9 cellular contexts compared by ENCODE assay signal in genomic region chr6:116557863-116558262, GRCh38. TPM values are rescaled to one million over a fixed set of nuclear protein-coding genes. Genes with fewer than 3 reads are reported as not detected.
DNase-seq lines count a peak whose midpoint lies in the region; ATAC-seq and TF ChIP-seq lines count a peak whose summit lies in the region.
"Had no signal": no experiment of that assay in that cellular context is flagged by ENCODE, and none has a peak within 500 bp of the region (broad histone marks: within the 10 kb centered on the region; RNA-seq: fewer than 3 reads in every experiment).

No MANE protein-coding gene starts in this region.

- peak; percentile 88 for DNase-seq in AG04450 (ENCODE audit: low read depth, low spot score)
- DNase-seq in HT1080 (ENCODE audit: low read depth), result peak; percentile 92
- DNase-seq in astrocyte of the cerebellum (ENCODE audit: low read depth), result peak; percentile 91
- DNase-seq in kidney tubule cell (ENCODE audit: low spot score), result peak; percentile 98
- DNase-seq in NCI-H146 treated with DMSO at 0.1 percent for 48 hours (lab: John Stamatoyannopoulos, UW; ENCODE audit: unreplicated experiment), result no peak
- no peak for DNase-seq in SW480 (ENCODE audit: low spot score)

- CTCF ChIA-PET in AG04450 (lab: Charles Lee), result interaction anchor here (1.1 to 8.7 kb wide), 6 partner anchors 24 to 340 kb away, joined by 4 to 160 read pairs (median 34); partner anchors contain the start of gene CALHM5

- ATAC-seq in GM18520 (IDR thresholded peaks at IDR 0.05; ENCODE audit: unreplicated experiment) (no peak), GM18909 (IDR thresholded peaks at IDR 0.05; ENCODE audit: poor library complexity, unreplicated experiment) (no peak)

- no peak overlapping the region for H3K4me3 ChIP-seq in AG04450 (ENCODE audit: low read depth, low read length)
- H3K4me3 ChIP-seq in astrocyte of the cerebellum (ENCODE audit: low read depth, low read length), result no peak overlapping the region
- H3K4me3 ChIP-seq: breast epithelium had no signal

- H3K27ac ChIP-seq in AG04450 (ENCODE audit: low read depth, low read length), result no peak overlapping the region
- H3K27ac ChIP-seq: breast epithelium had no signal

- POLR2A ChIA-PET in AG04450 (lab: Yijun Ruan, JAX), result interaction anchor here (1.0 to 1.8 kb wide), 3 partner anchors 14 to 278 kb away, joined by 3 to 5 read pairs (median 4); partner anchors contain the start of genes RWDD1 and TSPYL1

- in situ Hi-C loops in astrocyte of the cerebellum (cut with HindIII; ENCODE audit: low sequenced_read_pairs), result no loop called here

- no peaks in the 10 kb centered on the region for H3K9me3 ChIP-seq in AG04450 (ENCODE audit: control insufficient read depth, insufficient read depth, low read length)
- H3K9me3 ChIP-seq: breast epithelium had no signal

- H3K27me3 ChIP-seq in AG04450 (ENCODE audit: control insufficient read depth, insufficient read depth, low read length), result no peaks in the 10 kb centered on the region
- H3K27me3 ChIP-seq: breast epithelium had no signal

- TF ChIP-seq CTCF in AG04450 (IDR thresholded peaks at IDR 0.05; ENCODE audit: low read depth, low read length) (no peak), astrocyte of the cerebellum (IDR thresholded peaks at IDR 0.05; ENCODE audit: low read depth, low read length, missing control alignments) (no peak)

RNA-seq across cellular contexts. Expression of gene CALHM4, which starts 4.3 kb away (rescaled TPM):
- 0.11 TPM in 1 of 2 replicates, not detected in the other for polyA plus RNA-seq in AG04450 (2011; rRNA removed)
- not detected in 2 replicates for polyA minus RNA-seq in AG04450 (2011; rRNA and poly(A)+ RNA removed)
- 0.07 TPM in 1 of 2 replicates, not detected in the other for total RNA-seq in HT1080 (2014; rRNA removed; shearing (Covaris generic))
- 0.17 TPM in 1 of 2 replicates, not detected in the other for polyA plus RNA-seq in HT1080 (2015; cell fraction: cytosol; rRNA removed)
- polyA plus RNA-seq in HT1080 (2015; cell fraction: nucleus; rRNA removed), result not detected in 2 replicates
- total RNA-seq: breast epithelium had no signal

RNA-seq across cellular contexts. Expression of gene TRAPPC3L, which starts 12.4 kb away (rescaled TPM):
- 0.19 TPM in 1 of 2 replicates, not detected in the other for polyA plus RNA-seq in AG04450 (2011; rRNA removed)
- not detected in 2 replicates for polyA minus RNA-seq in AG04450 (2011; rRNA and poly(A)+ RNA removed)
- 0.06 TPM in 1 of 2 replicates, not detected in the other for total RNA-seq in HT1080 (2014; rRNA removed; shearing (Covaris generic))
- polyA plus RNA-seq in HT1080 (2015; cell fraction: cytosol; rRNA removed), result 0.05 and 0.20 TPM in 2 replicates
- polyA plus RNA-seq in HT1080 (2015; cell fraction: nucleus; rRNA removed), result not detected in 2 replicates

RNA-seq across cellular contexts. Expression of gene RWDD1, which starts 13.4 kb away (rescaled TPM):
- polyA plus RNA-seq in AG04450 (2011; rRNA removed), result 43.0 and 56.9 TPM in 2 replicates
- polyA minus RNA-seq in AG04450 (2011; rRNA and poly(A)+ RNA removed), result 10.0 and 12.9 TPM in 2 replicates
- 50.5 and 51.4 TPM in 2 replicates for total RNA-seq in HT1080 (2014; rRNA removed; shearing (Covaris generic))
- 43.2 and 44.9 TPM in 2 replicates for polyA plus RNA-seq in HT1080 (2015; cell fraction: cytosol; rRNA removed)
- 4.8 and 8.4 TPM in 2 replicates for polyA plus RNA-seq in HT1080 (2015; cell fraction: nucleus; rRNA removed)

RNA-seq across cellular contexts. Expression of gene CALHM5, which starts 46.4 kb away (rescaled TPM):
- polyA plus RNA-seq in AG04450 (2011; rRNA removed), result 6.8 and 7.7 TPM in 2 replicates
- polyA minus RNA-seq in AG04450 (2011; rRNA and poly(A)+ RNA removed), result 7.6 and 9.5 TPM in 2 replicates
- total RNA-seq in HT1080 (2014; rRNA removed; shearing (Covaris generic)), result 1.0 and 1.3 TPM in 2 replicates
- 0.78 and 0.95 TPM in 2 replicates for polyA plus RNA-seq in HT1080 (2015; cell fraction: cytosol; rRNA removed)
- polyA plus RNA-seq in HT1080 (2015; cell fraction: nucleus; rRNA removed), result 1.4 and 1.7 TPM in 2 replicates

RNA-seq across cellular contexts. Expression of gene RSPH4A, which starts 58.4 kb away (rescaled TPM):
- polyA plus RNA-seq in AG04450 (2011; rRNA removed), result 0.09 and 0.11 TPM in 2 replicates
- not detected in 2 replicates for polyA minus RNA-seq in AG04450 (2011; rRNA and poly(A)+ RNA removed)
- 0.27 and 0.32 TPM in 2 replicates for total RNA-seq in HT1080 (2014; rRNA removed; shearing (Covaris generic))
- polyA plus RNA-seq in HT1080 (2015; cell fraction: cytosol; rRNA removed), result 0.06 and 0.17 TPM in 2 replicates
- polyA plus RNA-seq in HT1080 (2015; cell fraction: nucleus; rRNA removed), result 0.15 and 0.38 TPM in 2 replicates

Comparison
In these comparisons a context has a peak if more than half of its experiments do, and no peak if none do; other contexts are left out.
1. DNase-seq: peak in AG04450 (single experiment), HT1080 (single experiment), astrocyte of the cerebellum (single experiment) and kidney tubule cell (single experiment); none in NCI-H146 treated with DMSO at 0.1 percent for 48 hours (single experiment) and SW480 (single experiment).